In genomic region chr19:11694533-11695439, GRCh38 we compare ENCODE assay signal across 8 cellular contexts. TPM values are rescaled to one million over a fixed set of nuclear protein-coding genes. Genes with fewer than 3 reads are reported as not detected.
DNase-seq lines count a peak whose midpoint lies in the region; ATAC-seq and TF ChIP-seq lines count a peak whose summit lies in the region.

No MANE protein-coding gene starts in this region.

- H3K4me3 ChIP-seq in RWPE2 (ENCODE audit: severe bottlenecking) (peak overlapping the region; percentile 88), fibroblast of villous mesenchyme (ENCODE audit: low read depth, low read length) (peak overlapping the region; percentile 89), neural cell (ENCODE audit: low read length) (peak overlapping the region; percentile 87)

- TF ChIP-seq CTCF in RWPE2 (IDR thresholded peaks at IDR 0.05; ENCODE audit: poor library complexity, severe bottlenecking), result no peak
- TF ChIP-seq CTCF in fibroblast of villous mesenchyme (IDR thresholded peaks at IDR 0.05; ENCODE audit: insufficient read depth, low read depth, low read length), result no peak
- TF ChIP-seq CTCF in neural cell (IDR thresholded peaks at IDR 0.05; ENCODE audit: poor library complexity, severe bottlenecking), result no peak

- peak overlapping the region; percentile 76 for H3K4me2 ChIP-seq in neural cell (ENCODE audit: low read length)

- peak overlapping the region; percentile 24 for H2AFZ ChIP-seq in neural cell (ENCODE audit: low read depth, low read length)

- ATAC-seq in GM21367 (IDR thresholded peaks at IDR 0.05; ENCODE audit: unreplicated experiment) (peak; percentile 70), RWPE2 (ENCODE audit: low read depth) (peak; percentile 93)
- ATAC-seq in stimulated activated naive CD8-positive, alpha-beta T cell treated with anti-CD3 and anti-CD28 coated beads, Interleukin-15, Interleukin-2, amounts not matched to agents 100 U/mL and 50 U/mL, for 24 hours, result peak; percentile 96

- H3K36me3 ChIP-seq in RWPE2 (ENCODE audit: low read depth) (0 out of 2 replicates have a peak, but pooled peaks cover 8% of the 10 kb centered on the region), neural cell (ENCODE audit: insufficient read depth, low read length) (no peaks in the 10 kb centered on the region)

- peak overlapping the region; percentile 58 for H3K27ac ChIP-seq in RWPE2 (ENCODE audit: poor library complexity, severe bottlenecking)
- H3K27ac ChIP-seq in neural cell (ENCODE audit: low read length), result no peak overlapping the region

- no peaks in the 10 kb centered on the region for H3K9me2 ChIP-seq in neural cell (ENCODE audit: insufficient read depth, low read length)

- no peaks in the 10 kb centered on the region for H3K4me1 ChIP-seq in RWPE2 (ENCODE audit: insufficient read depth, poor library complexity, severe bottlenecking)

- H4K20me1 ChIP-seq in neural cell (ENCODE audit: insufficient read depth), result no peaks in the 10 kb centered on the region

- H3K9me3 ChIP-seq in RWPE2 (ENCODE audit: severe bottlenecking), result no peaks in the 10 kb centered on the region
- no peaks in the 10 kb centered on the region for H3K9me3 ChIP-seq in neural cell (ENCODE audit: low read length)

- H3K27me3 ChIP-seq in RWPE2 (ENCODE audit: insufficient read depth, poor library complexity, severe bottlenecking), result no peaks in the 10 kb centered on the region
- no peaks in the 10 kb centered on the region for H3K27me3 ChIP-seq in neural cell (ENCODE audit: insufficient read depth, low read depth, low read length)

- H3F3A ChIP-seq in neural cell (ENCODE audit: insufficient read depth, low read length, poor library complexity, severe bottlenecking), result no peaks in the 10 kb centered on the region

- TF ChIP-seq RAD21 in neural cell (conservative IDR thresholded peaks at IDR 0.05), result peak; percentile 27

- in situ Hi-C loops in KBM-7 (cut with MboI; ENCODE audit: low pct_unique_long_range_greater_than_20kb, low sequenced_read_pairs), result no loop called here

- peak; percentile 32 to 91 (median 82) for DNase-seq in C1 segment of cervical spinal cord (lab: John Stamatoyannopoulos, UW)
- DNase-seq in KBM-7, result peak; percentile 96
- DNase-seq in RWPE2 (ENCODE audit: low spot score), result peak; percentile 91
- DNase-seq in activated effector memory CD4-positive, alpha-beta T cell treated with anti-CD3 and anti-CD28 coated beads, Interleukin-2, amount 50 U/mL, for 16 hours, result peak; percentile 92
- DNase-seq in fibroblast of villous mesenchyme (ENCODE audit: low read depth), result peak; percentile 93
- DNase-seq in stimulated activated naive CD8-positive, alpha-beta T cell treated with anti-CD3 and anti-CD28 coated beads, Interleukin-15, Interleukin-2, amounts not matched to agents 100 U/mL and 50 U/mL, for 24 hours, result peak; percentile 93

- H3K9ac ChIP-seq in neural cell (ENCODE audit: low read length), result peak overlapping the region; percentile 50

- TF ChIP-seq EP300 in neural cell (conservative IDR thresholded peaks at IDR 0.05; ENCODE audit: poor library complexity, severe bottlenecking), result no peak

- no peaks in the 10 kb centered on the region for H3K79me2 ChIP-seq in neural cell (replicated peaks; ENCODE audit: insufficient read depth, low read length)

TF ChIP-seq in neural cell, 6 proteins besides CTCF, POLR2A, EP300 and RAD21:
- TF ChIP-seq POLR2AphosphoS5 (IDR thresholded peaks at IDR 0.05) (peak; percentile 45), MXI1 (conservative IDR thresholded peaks at IDR 0.05; ENCODE audit: poor library complexity, severe bottlenecking) (peak; percentile 99), SMC3 (conservative IDR thresholded peaks at IDR 0.05; ENCODE audit: poor library complexity) (no peak)
TF ChIP-seq in neural cell: peak in this region for 2.

RNA-seq across cellular contexts. Expression of gene ZNF823, which starts 44.0 kb away (rescaled TPM):
- total RNA-seq in fibroblast of villous mesenchyme, result 5.2 and 5.6 TPM in 2 replicates
- 7.8 and 13.6 TPM in 2 replicates for polyA plus RNA-seq in neural cell
- polyA minus RNA-seq in neural cell, result 27.0 and 35.5 TPM in 2 replicates
